In the genomic region with DNA sequence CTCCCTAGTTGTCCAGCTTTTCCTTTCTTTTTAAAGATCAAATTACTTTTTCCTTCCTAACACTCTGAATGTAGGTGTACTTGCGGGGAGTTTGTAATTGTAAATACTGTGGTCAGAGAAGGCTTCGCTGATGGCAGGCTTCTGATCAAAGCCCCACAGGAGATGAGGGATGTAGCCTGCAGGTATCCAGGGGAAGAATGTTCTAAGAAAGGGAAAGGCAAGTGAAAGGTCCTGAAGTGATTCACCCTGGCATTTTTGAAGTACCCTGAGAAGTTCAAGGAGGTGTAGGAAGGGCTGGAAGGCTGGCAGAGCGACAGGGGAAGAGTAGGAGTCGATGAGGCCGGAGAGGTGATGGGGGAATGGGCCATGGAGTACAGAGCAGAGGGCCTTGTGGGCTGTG, we compare ENCODE assay signal across 24 cellular contexts. TPM values are rescaled to one million over a fixed set of nuclear protein-coding genes. Genes with fewer than 3 reads are reported as not detected.
DNase-seq lines count a peak whose midpoint lies in the region; ATAC-seq and TF ChIP-seq lines count a peak whose summit lies in the region.
"Had no signal": no experiment of that assay in that cellular context is flagged by ENCODE, and none has a peak within 500 bp of the region (broad histone marks: within the 10 kb centered on the region; RNA-seq: fewer than 3 reads in every experiment).

No MANE protein-coding gene starts in this region.

- dilution Hi-C loops in mammary epithelial cell (cut with HindIII; ENCODE audit: low sequenced_read_pairs): no loop called here

- ATAC-seq in gastroesophageal sphincter (no peak), GM19351 (IDR thresholded peaks at IDR 0.05; ENCODE audit: unreplicated experiment) (no peak)
- ATAC-seq: CD8-positive, alpha-beta T cell; left lobe of liver had no signal

- H2AFZ ChIP-seq in mammary epithelial cell (ENCODE audit: low read depth, low read length): peak overlapping the region; percentile 82

- H3K4me3 ChIP-seq in mammary epithelial cell (replicated peaks in 1 of 3; ENCODE audit: insufficient read depth in 1 of 3, low read depth in 2 of 3, low read length in 3 of 3) (no peak overlapping the region), breast epithelium (no peak overlapping the region), gastroesophageal sphincter (no peak overlapping the region), subcutaneous abdominal adipose tissue (ENCODE audit: low read depth in 1 of 5, low read length in 5 of 5) (no peak overlapping the region)
- H3K4me3 ChIP-seq: HAP-1, upper lobe of right lung had no signal

- TF ChIP-seq EP300 in gastroesophageal sphincter (IDR thresholded peaks at IDR 0.05): no peak

- H3K27me3 ChIP-seq in mammary epithelial cell (ENCODE audit: insufficient read depth, low read length) (no peaks in the 10 kb centered on the region), breast epithelium (no peaks in the 10 kb centered on the region), gastroesophageal sphincter (no peaks in the 10 kb centered on the region), subcutaneous abdominal adipose tissue (ENCODE audit: control insufficient read depth in 5 of 5, insufficient read depth in 4 of 5, low read length in 5 of 5) (peaks cover 0 to 2% (median 0%) of the 10 kb centered on the region in 5 donors)
- H3K27me3 ChIP-seq: upper lobe of right lung had no signal

- WGBS in mammary epithelial cell (ENCODE audit: low coverage, missing lambda C conversion rate): 42% methylated on average over 5 of the region's 5 CpGs
- WGBS in gastroesophageal sphincter (ENCODE audit: low coverage in 1 of 2), 2 donors: 93% methylated on average over 5 of the region's 5 CpGs; no CpG with 5 or more reads in 1 of the 2 donors

- TF ChIP-seq CTCF in mammary epithelial cell (conservative IDR thresholded peaks at IDR 0.05 in 1 of 2, IDR thresholded peaks at IDR 0.05 in 1 of 2; ENCODE audit: extremely low read depth in 1 of 2, insufficient read depth in 1 of 2, low read depth in 1 of 2, low read length in 2 of 2): no peak
- no peak for TF ChIP-seq CTCF in breast epithelium (IDR thresholded peaks at IDR 0.05)
- no peak for TF ChIP-seq CTCF in gastroesophageal sphincter (IDR thresholded peaks at IDR 0.05)

- H3K9me3 ChIP-seq in mammary epithelial cell (replicated peaks; ENCODE audit: insufficient read depth, low read length) (no peaks in the 10 kb centered on the region), breast epithelium (no peaks in the 10 kb centered on the region), gastroesophageal sphincter (no peaks in the 10 kb centered on the region), subcutaneous abdominal adipose tissue (ENCODE audit: control insufficient read depth in 5 of 5, low read length in 5 of 5) (no peaks in the 10 kb centered on the region)
- H3K9me3 ChIP-seq: HAP-1, upper lobe of right lung had no signal

- H3K27ac ChIP-seq in mammary epithelial cell (ENCODE audit: insufficient read depth, low read depth, low read length) (peak overlapping the region; percentile 85), breast epithelium (no peak overlapping the region), gastroesophageal sphincter (peak overlapping the region in 3 of 4 donors; percentile 26 to 41 (median 28)), subcutaneous abdominal adipose tissue (ENCODE audit: low read depth, low read length) (peak overlapping the region; percentile 68)
- H3K27ac ChIP-seq: epithelial cell of prostate, HL-60, upper lobe of right lung, WERI-Rb-1 had no signal

- TF ChIP-seq POLR2A in breast epithelium (IDR thresholded peaks at IDR 0.05) (no peak), gastroesophageal sphincter (IDR thresholded peaks at IDR 0.05) (no peak)

- no TSS peak for BruUV-seq in mammary epithelial cell (replicated peaks; lab: Mats Ljungman, UMichigan)

- H3K79me2 ChIP-seq in mammary epithelial cell (ENCODE audit: insufficient read depth, low read length): no peaks in the 10 kb centered on the region

- in situ Hi-C loops in mammary epithelial cell (cut with MboI; ENCODE audit: low sequenced_read_pairs in 2 of 2): no loop called here

- H3K36me3 ChIP-seq in mammary epithelial cell (ENCODE audit: insufficient read depth, low read length): no peaks in the 10 kb centered on the region
- H3K36me3 ChIP-seq in breast epithelium: no peaks in the 10 kb centered on the region
- H3K36me3 ChIP-seq in gastroesophageal sphincter: no peaks in the 10 kb centered on the region
- H3K36me3 ChIP-seq in subcutaneous abdominal adipose tissue (ENCODE audit: control insufficient read depth in 5 of 5, insufficient read depth in 5 of 5, low read length in 5 of 5): no peaks in the 10 kb centered on the region
- H3K36me3 ChIP-seq: HAP-1, upper lobe of right lung, WERI-Rb-1 had no signal

- intact Hi-C loops in mammary epithelial cell (cut with micrococcal nuclease) (no loop called here), breast epithelium (cut with DNase I; ENCODE audit: low total_unique reads) (no loop called here)

- DNase-seq in mammary epithelial cell (peak; percentile 55), breast epithelium (ENCODE audit: low spot score in 2 of 2) (no peak), RPMI7951 (ENCODE audit: low read depth) (peak; percentile 37), NCI-H2227 treated with DMSO at 0.1 percent for 48 hours (lab: John Stamatoyannopoulos, UW) (no peak), cortex of kidney (lab: John Stamatoyannopoulos, UW) (no peak)
- DNase-seq: activated gamma-delta T cell treated with Interleukin-2 at 50 U/mL for 16 hours; CD8-positive, alpha-beta T cell; DMS79; MV-4-11; NCI-H187 treated with DMSO at 0.1 percent for 48 hours; NCI-H510A treated with DMSO at 0.1 percent for 48 hours; nucleus accumbens; SHP77; upper lobe of right lung; WERI-Rb-1 had no signal

- CTCF ChIA-PET in mammary epithelial cell (lab: Charles Lee; ENCODE audit: low non-redundant PET): no interaction called here

- no peaks in the 10 kb centered on the region for H4K20me1 ChIP-seq in mammary epithelial cell (ENCODE audit: insufficient read depth, low read length)

- H3K4me2 ChIP-seq in mammary epithelial cell (ENCODE audit: insufficient read depth, low read depth, low read length): peak overlapping the region; percentile 46

- H3K9ac ChIP-seq in mammary epithelial cell (ENCODE audit: insufficient read depth, low read length): peak overlapping the region; percentile 41
- H3K9ac ChIP-seq in subcutaneous abdominal adipose tissue (ENCODE audit: low read length in 5 of 5): no peak overlapping the region

- H3K4me1 ChIP-seq in mammary epithelial cell (ENCODE audit: insufficient read depth, low read length) (peaks cover 28% of the 10 kb centered on the region), breast epithelium (peaks cover 0 to 8% of the 10 kb centered on the region in 2 donors), gastroesophageal sphincter (peaks cover 0 to 54% (median 16%) of the 10 kb centered on the region in 3 donors), subcutaneous abdominal adipose tissue (ENCODE audit: control insufficient read depth in 5 of 5, insufficient read depth in 5 of 5, low read length in 5 of 5) (peaks cover 30 to 66% (median 59%) of the 10 kb centered on the region in 5 donors)

RNA-seq across cellular contexts. Expression of gene CCN6, which starts 38.2 kb away (rescaled TPM):
- total RNA-seq in mammary epithelial cell: 1 to 10 TPM; 6.0 to 8.2 TPM
- 20.3 TPM for polyA plus RNA-seq in mammary epithelial cell
- polyA minus RNA-seq in mammary epithelial cell: 5.9 TPM
- total RNA-seq in breast epithelium: not detected
- total RNA-seq in RPMI7951 (2014; rRNA removed; shearing (Covaris generic)): 0.24 TPM in 1 of 2 replicates, not detected in the other
- total RNA-seq in gastroesophageal sphincter: not detected
- total RNA-seq: CD8-positive, alpha-beta T cell; dermis blood vessel endothelial cell; left lobe of liver; T-helper 1 cell treated with Interleukin-12 subunit alpha and Interleukin-12 subunit beta and Interleukin-4 antibody, amounts not matched to agents 30 ng/mL and 1 ng/mL, for 36 hours; upper lobe of right lung had no signal

Comparison
In these comparisons a context has a peak if more than half of its experiments do, and no peak if none do; other contexts are left out.
1. DNase-seq: peak in mammary epithelial cell (single experiment) and RPMI7951 (single experiment); none in breast epithelium (0 of 2), NCI-H2227 treated with DMSO at 0.1 percent for 48 hours (single experiment) and cortex of kidney (single experiment).
2. H3K27ac ChIP-seq: peak in mammary epithelial cell (single experiment), gastroesophageal sphincter (3 of 4) and subcutaneous abdominal adipose tissue (single experiment); none in breast epithelium (0 of 2).